ENCODE assay signal across 31 cellular contexts in the genomic region with DNA sequence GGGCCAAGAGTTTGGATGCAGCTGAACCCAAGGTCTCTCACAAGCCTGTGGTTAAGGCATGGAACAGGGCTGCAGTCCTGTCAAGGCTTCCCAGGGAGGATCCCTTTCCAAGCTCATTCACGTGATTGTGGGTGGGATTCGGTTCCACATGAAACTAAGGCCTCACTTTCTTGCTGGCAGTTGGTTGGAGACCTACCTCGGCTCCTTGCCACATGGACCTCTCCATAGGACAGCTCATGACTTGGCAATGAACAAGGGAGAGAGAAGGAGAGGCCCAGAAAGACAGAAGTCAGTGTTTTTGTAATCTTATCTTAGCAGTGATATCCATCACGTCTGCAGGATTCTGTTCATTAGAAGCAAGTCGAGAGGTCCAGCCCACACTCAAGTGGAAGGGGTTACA.
"Had no signal": no experiment of that assay in that cellular context is flagged by ENCODE, and none has a peak within 500 bp of the region (broad histone marks: within the 10 kb centered on the region; RNA-seq: fewer than 3 reads in every experiment).

No MANE protein-coding gene starts in this region.

- H3K9me3 ChIP-seq: body of pancreas, breast epithelium had no signal

- H3K4me1 ChIP-seq: body of pancreas, breast epithelium had no signal

- H3K27me3 ChIP-seq: body of pancreas, breast epithelium had no signal

- ATAC-seq: activated CD8-positive, alpha-beta T cell treated with anti-CD3 and anti-CD28 coated beads for 36 hours; body of pancreas had no signal

- H3K4me3 ChIP-seq: body of pancreas, breast epithelium had no signal

- DNase-seq: activated CD4-positive, alpha-beta T cell treated with anti-CD3 and anti-CD28 coated beads for 1 hour; activated CD4-positive, alpha-beta T cell treated with anti-CD3 and anti-CD28 coated beads for 48 hours; activated CD4-positive, alpha-beta T cell treated with anti-CD3 and anti-CD28 coated beads, Interleukin-2, amount 50 U/mL, for 4 hours; activated CD4-positive, CD25-positive, alpha-beta regulatory T cell; activated CD8-positive, alpha-beta T cell treated with anti-CD3 and anti-CD28 coated beads for 36 hours; activated gamma-delta T cell; activated naive CD4-positive, alpha-beta T cell treated with Interleukin-2 at 50 U/mL for 16 hours; activated naive CD8-positive, alpha-beta T cell treated with anti-CD3 and anti-CD28 coated beads, Interleukin-2, amount 10 ng/mL, durations not matched to agents 7 days and 5 days; activated T-cell treated with anti-CD3 and anti-CD28 coated beads, Interleukin-2, amount 50 U/mL, for 1 hour; amygdala; caudate nucleus; Kasumi-1; KG1; NCI-H1092 treated with DMSO at 0.1 percent for 48 hours; NCI-H1417; NCI-H146; NCI-H187; NCI-H2029 treated with DMSO at 0.1 percent for 48 hours; NCI-H2107; NCI-H2171; NCI-H510A; NCI-H748 treated with DMSO at 0.1 percent for 48 hours; OCI-M1; Right ventricle myocardium superior; SW 1271; T-helper 1 cell; T-helper 2 cell; T1000; WERI-Rb-1 had no signal

- H3K27ac ChIP-seq: body of pancreas, breast epithelium, WERI-Rb-1 had no signal

- H3K36me3 ChIP-seq: breast epithelium, WERI-Rb-1 had no signal
